In the genomic region with DNA sequence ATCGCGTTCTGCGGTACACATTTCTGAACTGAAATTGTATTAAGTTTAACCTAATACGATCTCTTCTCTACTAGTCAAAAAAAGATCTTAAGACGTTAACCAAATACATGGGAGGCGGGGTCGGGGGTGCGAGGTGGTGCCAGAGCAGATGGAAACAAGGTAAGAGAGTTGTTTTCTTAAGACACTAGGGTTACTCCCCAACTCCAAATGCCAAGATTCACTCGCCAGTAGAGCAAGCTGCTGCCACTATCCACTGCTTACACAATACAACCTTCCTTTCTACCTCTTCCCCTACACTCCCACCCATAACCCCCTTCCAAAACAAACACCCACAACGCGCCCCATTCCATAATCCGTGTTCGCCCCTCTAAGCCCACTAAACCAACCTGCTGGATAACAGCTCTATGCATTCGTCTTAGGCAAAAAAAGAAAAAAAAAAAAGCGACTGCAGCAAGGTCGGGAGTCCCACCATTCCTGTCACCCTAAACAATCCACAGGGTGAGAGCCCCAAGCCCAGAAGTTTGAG, we compare ENCODE assay signal across 8 cellular contexts. TPM values are rescaled to one million over a fixed set of nuclear protein-coding genes. Genes with fewer than 3 reads are reported as not detected.
DNase-seq lines count a peak whose midpoint lies in the region; ATAC-seq, FAIRE-seq and TF ChIP-seq lines count a peak whose summit lies in the region.

No MANE protein-coding gene starts in this region.

- no peaks in the 10 kb centered on the region for H3K9me3 Mint-ChIP-seq in mesothelial cell of epicardium

- TF ChIP-seq CTCF in cardiac muscle cell (IDR thresholded peaks at IDR 0.05; ENCODE audit: low read depth, low read length) (no peak), RWPE2 (IDR thresholded peaks at IDR 0.05; ENCODE audit: poor library complexity, severe bottlenecking) (no peak), coronary artery (IDR thresholded peaks at IDR 0.05) (no peak), mesothelial cell of epicardium (IDR thresholded peaks at IDR 0.05; ENCODE audit: unreplicated experiment) (no peak)

- H3K9me3 ChIP-seq in cardiac muscle cell (ENCODE audit: low read depth): no peaks in the 10 kb centered on the region
- no peaks in the 10 kb centered on the region for H3K9me3 ChIP-seq in RWPE2 (ENCODE audit: severe bottlenecking)

- H3K36me3 ChIP-seq in cardiac muscle cell: no peaks in the 10 kb centered on the region
- H3K36me3 ChIP-seq in RWPE2 (ENCODE audit: low read depth): no peaks in the 10 kb centered on the region

- H3K27me3 ChIP-seq in cardiac muscle cell (no peaks in the 10 kb centered on the region), RWPE2 (ENCODE audit: insufficient read depth, poor library complexity, severe bottlenecking) (peaks cover 7% of the 10 kb centered on the region)

- intact Hi-C loops in left cardiac atrium (cut with DNase I): loop anchor here in 1 of 2 donors (10.0 kb wide), 1 partner anchor 205 kb away; a partner anchor contains a TSS

- DNase-seq in cardiac muscle cell (ENCODE audit: low read depth in 1 of 2, low spot score in 1 of 2) (peak; percentile 5 to 37), left cardiac atrium (no peak), RWPE2 (ENCODE audit: low spot score) (no peak), coronary artery (ENCODE audit: low spot score) (no peak), mesothelial cell of epicardium (ENCODE audit: low spot score in 2 of 2, unreplicated experiment in 2 of 2) (no peak), urothelium cell line (ENCODE audit: low spot score) (peak; percentile 5), middle frontal gyrus (ENCODE audit: extremely low spot score, low spot score) (no peak)

- peak overlapping the region; percentile 94 for H3K4me3 Mint-ChIP-seq in mesothelial cell of epicardium

- peaks cover 13% of the 10 kb centered on the region for H3K27me3 Mint-ChIP-seq in mesothelial cell of epicardium (ENCODE audit: low read depth)

- H3K4me1 ChIP-seq in cardiac muscle cell (ENCODE audit: low read depth) (peaks cover 3% of the 10 kb centered on the region), RWPE2 (ENCODE audit: insufficient read depth, poor library complexity, severe bottlenecking) (no peaks in the 10 kb centered on the region)

- no peak for FAIRE-seq in urothelium cell line (lab: Jason Lieb, UNC)

- H3K27ac ChIP-seq in cardiac muscle cell: peak overlapping the region; percentile 94
- peak overlapping the region; percentile 71 for H3K27ac ChIP-seq in RWPE2 (ENCODE audit: poor library complexity, severe bottlenecking)
- peak overlapping the region; percentile 92 to 98 for H3K27ac ChIP-seq in coronary artery

- ATAC-seq in left cardiac atrium: no peak
- no peak for ATAC-seq in RWPE2 (ENCODE audit: low read depth)
- no peak for ATAC-seq in HG03139 (IDR thresholded peaks at IDR 0.05; ENCODE audit: unreplicated experiment)

- H3K27ac Mint-ChIP-seq in mesothelial cell of epicardium: peak overlapping the region; percentile 95

- no peaks in the 10 kb centered on the region for H3K36me3 Mint-ChIP-seq in mesothelial cell of epicardium

- peaks cover 16% of the 10 kb centered on the region for H3K4me1 Mint-ChIP-seq in mesothelial cell of epicardium

- H3K4me3 ChIP-seq in cardiac muscle cell: peak overlapping the region; percentile 93
- peak overlapping the region; percentile 91 for H3K4me3 ChIP-seq in RWPE2 (ENCODE audit: severe bottlenecking)
- H3K4me3 ChIP-seq in coronary artery: peak overlapping the region; percentile 94

RNA-seq across cellular contexts. Expression of a gene that starts 1.3 kb away (rescaled TPM):
- total RNA-seq in cardiac muscle cell: 35.1 and 50.2 TPM in 2 replicates
- polyA plus RNA-seq in cardiac muscle cell: 11.7 and 29.7 TPM in 2 replicates
- 1 to 10 TPM; 7.5 to 8.1 TPM for total RNA-seq in left cardiac atrium
- 20.9 to 21.6 TPM (median 21.3 TPM) in 3 replicates for total RNA-seq in mesothelial cell of epicardium

Comparison
In these comparisons a context has a peak if more than half of its experiments do, and no peak if none do; other contexts are left out.
1. DNase-seq: peak in cardiac muscle cell (2 of 2) and urothelium cell line (single experiment); none in left cardiac atrium (single experiment), RWPE2 (single experiment), coronary artery (single experiment), mesothelial cell of epicardium (0 of 2) and middle frontal gyrus (single experiment).
2. Peak in every context shown above with its lines, with median percentiles within 50 percentile points of each other: H3K27ac ChIP-seq and H3K4me3 ChIP-seq.